In genomic region chr3:143081844-143082778, GRCh38 we compare ENCODE assay signal across 8 cellular contexts.
A peak's percentile ranks its signal among the peaks of the same experiment; 100 is the strongest.
DNase-seq lines count a peak whose midpoint lies in the region; ATAC-seq and FAIRE-seq lines count a peak whose summit lies in the region.

No MANE protein-coding gene starts in this region.

- FAIRE-seq in urothelium cell line (lab: Jason Lieb, UNC): no peak

- DNase-seq in germinal center (ENCODE audit: low spot score) (peak; percentile 62), UCSD-AML1 (lab: John Stamatoyannopoulos, UW; ENCODE audit: unreplicated experiment) (no peak), GF-D8 (lab: John Stamatoyannopoulos, UW) (no peak), urothelium cell line (ENCODE audit: low spot score) (no peak)
- DNase-seq in activated effector memory CD4-positive, alpha-beta T cell treated with Interleukin-2 at 50 U/mL for 16 hours: no peak

- ATAC-seq in GM18519 (IDR thresholded peaks at IDR 0.05; ENCODE audit: low FRiP score, unreplicated experiment): peak; percentile 76
- peak; percentile 89 for ATAC-seq in GM21528 (IDR thresholded peaks at IDR 0.05; ENCODE audit: low FRiP score, unreplicated experiment)
- ATAC-seq in HG03521 (IDR thresholded peaks at IDR 0.05; ENCODE audit: unreplicated experiment): peak; percentile 71
